Comparison of ENCODE assay signal across 15 cellular contexts in the genomic region with DNA sequence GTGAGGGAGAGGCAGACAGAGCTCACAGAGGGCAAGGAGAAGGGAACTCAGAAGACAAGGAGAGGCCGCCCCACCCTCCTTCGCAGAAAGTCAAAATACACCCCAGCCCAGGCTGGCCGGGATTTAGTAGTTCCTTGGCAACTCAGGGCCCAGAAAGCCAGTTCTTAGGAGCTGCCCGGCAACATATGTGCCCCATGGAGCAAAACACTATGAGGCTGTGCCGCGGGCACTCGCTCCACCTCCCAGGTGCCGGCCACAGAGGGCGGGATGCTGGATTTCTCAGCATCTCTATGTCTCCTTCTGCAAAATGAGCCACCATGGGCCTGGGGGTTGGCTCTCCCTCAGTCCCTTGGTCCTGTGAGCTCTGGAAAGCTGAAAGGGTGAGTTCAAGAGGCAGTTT.
DNase-seq lines count a peak whose midpoint lies in the region; ATAC-seq and TF ChIP-seq lines count a peak whose summit lies in the region.
"Had no signal": no experiment of that assay in that cellular context is flagged by ENCODE, and none has a peak within 500 bp of the region (broad histone marks: within the 10 kb centered on the region; RNA-seq: fewer than 3 reads in every experiment).

No MANE protein-coding gene starts in this region.

- TF ChIP-seq CTCF in IMR-90 (conservative IDR thresholded peaks at IDR 0.05; ENCODE audit: low read depth, low read length) = no peak
- no peak for TF ChIP-seq CTCF in body of pancreas (IDR thresholded peaks at IDR 0.05)

- no peak overlapping the region for H4K5ac ChIP-seq in IMR-90 (ENCODE audit: low read depth, low read length)

- H3K4me1 ChIP-seq in IMR-90 (ENCODE audit: control insufficient read depth, insufficient read depth, low read length) (no peaks in the 10 kb centered on the region), body of pancreas (no peaks in the 10 kb centered on the region), neuronal stem cell (ENCODE audit: control insufficient read depth in 2 of 2, insufficient read depth in 1 of 2, low read depth in 1 of 2, low read length in 2 of 2) (no peaks in the 10 kb centered on the region), SJCRH30 (no peaks in the 10 kb centered on the region; the same call in 1 of the 2 replicates)
- H3K4me1 ChIP-seq: HAP-1 had no signal

- POLR2A ChIA-PET in IMR-90 (lab: Charles Lee; ENCODE audit: unreplicated experiment) = no interaction called here

- no TSS peak for BruUV-seq in IMR-90 (replicated peaks; lab: Mats Ljungman, UMichigan)

- no peak for ATAC-seq in IMR-90 (ENCODE audit: low read depth)
- ATAC-seq in body of pancreas = no peak

- WGBS in IMR-90 (ENCODE audit: extremely low coverage in 2 of 2, insufficient read length in 1 of 2), 2 experiments = 69% methylated on average over 3 of the region's 9 CpGs; no CpG with 5 or more reads in 1 of the 2 experiments
- WGBS in body of pancreas, 2 donors = 71 to 77% methylated on average over 4 to 9 of the region's 9 CpGs
- no CpG with 5 or more reads among the region's 9 CpGs for WGBS in neuronal stem cell (ENCODE audit: extremely low coverage in 2 of 2, insufficient read length in 2 of 2, insufficient replicate concordance in 1 of 2), 2 donors

- H2AFZ ChIP-seq in IMR-90 (replicated peaks; ENCODE audit: low read length, poor library complexity) (no peak overlapping the region), neuronal stem cell (ENCODE audit: low read length) (no peak overlapping the region)

- intact Hi-C loops in IMR-90 (cut with micrococcal nuclease) (no loop called here), body of pancreas (cut with DNase I) (loop anchor here (5.0 kb wide), 1 partner anchor 122 kb away; no protein-coding TSS in a partner anchor)

- H3K23ac ChIP-seq in IMR-90 (ENCODE audit: low read depth, low read length) (no peak overlapping the region), neuronal stem cell (ENCODE audit: low read depth, low read length, poor library complexity) (no peak overlapping the region)

- H2BK15ac ChIP-seq in IMR-90 (ENCODE audit: low read depth, low read length) (no peak overlapping the region), neuronal stem cell (ENCODE audit: low read length) (peak overlapping the region; percentile 67)

- CTCF ChIA-PET in IMR-90 (lab: Yijun Ruan, JAX) = no interaction called here

- H2AK5ac ChIP-seq in IMR-90 (ENCODE audit: low read depth, low read length) (no peak overlapping the region), neuronal stem cell (ENCODE audit: low read depth, low read length) (peak overlapping the region; percentile 25)

- in situ Hi-C loops in IMR-90 (cut with MboI; ENCODE audit: low sequenced_read_pairs) = no loop called here

- H3K36me3 ChIP-seq in IMR-90 (ENCODE audit: control insufficient read depth, insufficient read depth, low read length) = no peaks in the 10 kb centered on the region
- no peaks in the 10 kb centered on the region for H3K36me3 ChIP-seq in body of pancreas (replicated peaks in 1 of 2; ENCODE audit: insufficient read depth in 1 of 2, low read depth in 2 of 2)
- H3K36me3 ChIP-seq in neuronal stem cell (replicated peaks in 1 of 2; ENCODE audit: control insufficient read depth in 2 of 2, insufficient read depth in 2 of 2, low read length in 2 of 2) = no peaks in the 10 kb centered on the region
- H3K36me3 ChIP-seq in SJCRH30 = no peaks in the 10 kb centered on the region
- H3K36me3 ChIP-seq: HAP-1 had no signal

- no peak overlapping the region for H4K8ac ChIP-seq in IMR-90 (ENCODE audit: low read depth in 2 of 2, low read length in 2 of 2)
- no peak overlapping the region for H4K8ac ChIP-seq in neuronal stem cell (ENCODE audit: low read depth, low read length)

- H3K9ac ChIP-seq in IMR-90 (ENCODE audit: low read depth, low read length) (no peak overlapping the region), neuronal stem cell (ENCODE audit: low read depth, low read length, poor library complexity) (no peak overlapping the region)

- H3K27me3 ChIP-seq in IMR-90 (ENCODE audit: control insufficient read depth, insufficient read depth, low read length) (no peaks in the 10 kb centered on the region; the same call in 1 of the 2 replicates), body of pancreas (peaks cover 0 to 3% of the 10 kb centered on the region in 2 donors), neuronal stem cell (ENCODE audit: control insufficient read depth in 3 of 3, insufficient read depth in 3 of 3, low read depth in 1 of 3, low read length in 3 of 3) (no peaks in the 10 kb centered on the region), SJCRH30 (no peaks in the 10 kb centered on the region)

- DNase-seq in NCI-H510A treated with DMSO at 0.1 percent for 48 hours (lab: John Stamatoyannopoulos, UW) = peak; percentile 71
- DNase-seq in NCI-H510A (lab: John Stamatoyannopoulos, UW) = no peak
- no peak for DNase-seq in IMR-90
- peak in 3 of 4 donors; percentile 28 to 37 (median 35) for DNase-seq in body of pancreas
- no peak for DNase-seq in neuronal stem cell (ENCODE audit: low spot score)
- no peak for DNase-seq in NCI-H2227 treated with DMSO at 0.1 percent for 48 hours (lab: John Stamatoyannopoulos, UW)
- no peak for DNase-seq in SJCRH30
- DNase-seq: C1 segment of cervical spinal cord; Calu3; CD4-positive, alpha-beta T cell; DMS153; DMS79 treated with DMSO at 0.1 percent for 48 hours; EL; GOT3 had no signal

- no peak overlapping the region for H3K4ac ChIP-seq in IMR-90 (ENCODE audit: low read depth, low read length)
- H3K4ac ChIP-seq in neuronal stem cell (ENCODE audit: low read length) = no peak overlapping the region

- H3K4me2 ChIP-seq in IMR-90 (ENCODE audit: low read depth, low read length) (no peak overlapping the region), neuronal stem cell (ENCODE audit: insufficient read depth, low read length, poor library complexity, severe bottlenecking) (no peak overlapping the region)

- no peaks in the 10 kb centered on the region for H3K9me1 ChIP-seq in IMR-90 (ENCODE audit: insufficient read depth, low read length)

- H2BK120ac ChIP-seq in IMR-90 (ENCODE audit: low read depth, low read length) (no peak overlapping the region), neuronal stem cell (ENCODE audit: low read depth, low read length) (no peak overlapping the region)

- TF ChIP-seq RAD21 in IMR-90 (IDR thresholded peaks at IDR 0.05; ENCODE audit: low read length) = no peak

- H2BK5ac ChIP-seq in IMR-90 (ENCODE audit: low read depth, low read length, poor library complexity, severe bottlenecking) (no peak overlapping the region), neuronal stem cell (ENCODE audit: low read length) (peak overlapping the region; percentile 60)

- H4K20me1 ChIP-seq in IMR-90 (ENCODE audit: insufficient read depth, low read length) = no peaks in the 10 kb centered on the region

- H3K56ac ChIP-seq in IMR-90 (ENCODE audit: extremely low read depth, insufficient read depth, low read length) = no peak overlapping the region

- no peak overlapping the region for H3K18ac ChIP-seq in IMR-90 (ENCODE audit: low read depth, low read length)
- no peak overlapping the region for H3K18ac ChIP-seq in neuronal stem cell (ENCODE audit: low read length)

- H2BK20ac ChIP-seq in IMR-90 (ENCODE audit: low read depth, low read length) = no peak overlapping the region

- H3K4me3 ChIP-seq in IMR-90 (ENCODE audit: insufficient read depth, low read depth, low read length) (no peak overlapping the region), body of pancreas (no peak overlapping the region), neuronal stem cell (ENCODE audit: low read length in 2 of 2) (no peak overlapping the region), SJCRH30 (no peak overlapping the region)
- H3K4me3 ChIP-seq: HAP-1 had no signal

- H2AK9ac ChIP-seq in IMR-90 (replicated peaks; ENCODE audit: low read depth, low read length, poor library complexity) = peak overlapping the region; percentile 42

- H2BK12ac ChIP-seq in neuronal stem cell (ENCODE audit: low read length) = no peak overlapping the region

- H3K9me3 ChIP-seq in IMR-90 (ENCODE audit: control insufficient read depth, insufficient read depth, low read length) = no peaks in the 10 kb centered on the region
- H3K9me3 ChIP-seq in body of pancreas = no peaks in the 10 kb centered on the region
- H3K9me3 ChIP-seq in neuronal stem cell (replicated peaks in 1 of 2; ENCODE audit: control insufficient read depth in 2 of 2, insufficient read depth in 1 of 2, low read depth in 1 of 2, low read length in 2 of 2) = no peaks in the 10 kb centered on the region
- H3K9me3 ChIP-seq in SJCRH30 (replicated peaks) = no peaks in the 10 kb centered on the region
- H3K9me3 ChIP-seq: HAP-1 had no signal

- H3K14ac ChIP-seq in IMR-90 (replicated peaks; ENCODE audit: low read depth, low read length) = no peak overlapping the region
- no peak overlapping the region for H3K14ac ChIP-seq in neuronal stem cell (ENCODE audit: low read length)

- no peak overlapping the region for H4K91ac ChIP-seq in IMR-90 (ENCODE audit: insufficient read depth, low read depth, low read length)
- H4K91ac ChIP-seq in neuronal stem cell (ENCODE audit: low read depth, low read length, poor library complexity) = no peak overlapping the region

- H3K79me1 ChIP-seq in IMR-90 (ENCODE audit: low read depth in 1 of 2, low read length in 2 of 2) = no peaks in the 10 kb centered on the region
- no peaks in the 10 kb centered on the region for H3K79me1 ChIP-seq in neuronal stem cell (ENCODE audit: low read depth, low read length)

- H3K27ac ChIP-seq in IMR-90 (ENCODE audit: insufficient read depth, low read length) (no peak overlapping the region), body of pancreas (no peak overlapping the region), neuronal stem cell (replicated peaks; ENCODE audit: low read length) (no peak overlapping the region), SJCRH30 (no peak overlapping the region)

- dilution Hi-C loops in IMR-90 (cut with HindIII; ENCODE audit: low sequenced_read_pairs, unreplicated experiment) = no loop called here

- TF ChIP-seq POLR2A in IMR-90 (IDR thresholded peaks at IDR 0.05; ENCODE audit: low read depth, low read length) = no peak
- TF ChIP-seq POLR2A in body of pancreas (IDR thresholded peaks at IDR 0.05) = no peak

TF ChIP-seq in IMR-90, 13 proteins besides CTCF, POLR2A, EP300 and RAD21:
- TF ChIP-seq CHD1 (IDR thresholded peaks at IDR 0.05; ENCODE audit: low read depth, low read length) (no peak), NFE2L2 (IDR thresholded peaks at IDR 0.05; ENCODE audit: low read depth, low read length) (no peak), MXI1 (IDR thresholded peaks at IDR 0.05; ENCODE audit: borderline replicate concordance, low read depth, low read length) (no peak), MAZ (IDR thresholded peaks at IDR 0.05; ENCODE audit: borderline replicate concordance, low read depth, low read length) (no peak), RCOR1 (IDR thresholded peaks at IDR 0.05; ENCODE audit: insufficient replicate concordance, low read length) (no peak)
- TF ChIP-seq, protein P1, sequence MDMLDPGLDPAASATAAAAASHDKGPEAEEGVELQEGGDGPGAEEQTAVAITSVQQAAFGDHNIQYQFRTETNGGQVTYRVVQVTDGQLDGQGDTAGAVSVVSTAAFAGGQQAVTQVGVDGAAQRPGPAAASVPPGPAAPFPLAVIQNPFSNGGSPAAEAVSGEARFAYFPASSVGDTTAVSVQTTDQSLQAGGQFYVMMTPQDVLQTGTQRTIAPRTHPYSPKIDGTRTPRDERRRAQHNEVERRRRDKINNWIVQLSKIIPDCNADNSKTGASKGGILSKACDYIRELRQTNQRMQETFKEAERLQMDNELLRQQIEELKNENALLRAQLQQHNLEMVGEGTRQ (IDR thresholded peaks at IDR 0.05; ENCODE audit: low read depth, low read length) = no peak

Comparison
In these comparisons a context has a peak if more than half of its experiments do, and no peak if none do; other contexts are left out.
1. DNase-seq: peak in NCI-H510A treated with DMSO at 0.1 percent for 48 hours (single experiment) and body of pancreas (3 of 4); none in NCI-H510A (single experiment), IMR-90 (single experiment), neuronal stem cell (single experiment), NCI-H2227 treated with DMSO at 0.1 percent for 48 hours (single experiment) and SJCRH30 (0 of 2).